2 cellular contexts compared by ENCODE assay signal in genomic region chr15:61681038-61681418, GRCh38.
A peak's percentile ranks its signal among the peaks of the same experiment; 100 is the strongest.
TF ChIP-seq lines count a peak whose summit lies in the region.

No MANE protein-coding gene starts in this region.

TF ChIP-seq in HepG2, 621 proteins besides CTCF, POLR2A, EP300 and RAD21 (continued from another document):
- TF ChIP-seq ZNF18 (CRISPR knock-in tag; IDR thresholded peaks at IDR 0.05; ENCODE audit: insufficient replicate concordance), result no peak
- TF ChIP-seq ATF7 (IDR thresholded peaks at IDR 0.05), result peak; percentile 30; the same call in 1 of the 2 replicates
- TF ChIP-seq ATF7 (CRISPR knock-in tag; IDR thresholded peaks at IDR 0.05), result no peak
- peak; percentile 22; the same call in 1 of the 2 replicates for TF ChIP-seq CEBPB (IDR thresholded peaks at IDR 0.05; ENCODE audit: borderline replicate concordance, low read depth, low read length)
- no peak for TF ChIP-seq ZNF556 (CRISPR knock-in tag; IDR thresholded peaks at IDR 0.05; ENCODE audit: borderline replicate concordance)
- no peak for TF ChIP-seq ZFP36 (IDR thresholded peaks at IDR 0.05; ENCODE audit: borderline replicate concordance, low read depth, low read length, partially characterized antibody)

TF ChIP-seq in H1, 55 proteins besides CTCF, POLR2A, EP300 and RAD21 (continued from another document):
- TF ChIP-seq GABPA (IDR thresholded peaks at IDR 0.05; ENCODE audit: borderline replicate concordance, insufficient read depth, low read length) (no peak), BRCA1 (IDR thresholded peaks at IDR 0.05; ENCODE audit: low read depth, low read length) (no peak), POU5F1 (IDR thresholded peaks at IDR 0.05; ENCODE audit: low read depth, low read length) (peak; percentile 50; the same call in 1 of the 2 replicates), TAF7 (optimal IDR thresholded peaks at IDR 0.05; ENCODE audit: borderline replicate concordance, low read depth, low read length) (no peak), CEBPB (IDR thresholded peaks at IDR 0.05; ENCODE audit: low read depth, low read length) (peak; percentile 95), SRF (IDR thresholded peaks at IDR 0.05; ENCODE audit: low read depth, low read length) (no peak)
- TF ChIP-seq, protein P1, sequence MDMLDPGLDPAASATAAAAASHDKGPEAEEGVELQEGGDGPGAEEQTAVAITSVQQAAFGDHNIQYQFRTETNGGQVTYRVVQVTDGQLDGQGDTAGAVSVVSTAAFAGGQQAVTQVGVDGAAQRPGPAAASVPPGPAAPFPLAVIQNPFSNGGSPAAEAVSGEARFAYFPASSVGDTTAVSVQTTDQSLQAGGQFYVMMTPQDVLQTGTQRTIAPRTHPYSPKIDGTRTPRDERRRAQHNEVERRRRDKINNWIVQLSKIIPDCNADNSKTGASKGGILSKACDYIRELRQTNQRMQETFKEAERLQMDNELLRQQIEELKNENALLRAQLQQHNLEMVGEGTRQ (IDR thresholded peaks at IDR 0.05; ENCODE audit: low read length), result no peak
